ENCODE assay signal across 26 cellular contexts in the genomic region with DNA sequence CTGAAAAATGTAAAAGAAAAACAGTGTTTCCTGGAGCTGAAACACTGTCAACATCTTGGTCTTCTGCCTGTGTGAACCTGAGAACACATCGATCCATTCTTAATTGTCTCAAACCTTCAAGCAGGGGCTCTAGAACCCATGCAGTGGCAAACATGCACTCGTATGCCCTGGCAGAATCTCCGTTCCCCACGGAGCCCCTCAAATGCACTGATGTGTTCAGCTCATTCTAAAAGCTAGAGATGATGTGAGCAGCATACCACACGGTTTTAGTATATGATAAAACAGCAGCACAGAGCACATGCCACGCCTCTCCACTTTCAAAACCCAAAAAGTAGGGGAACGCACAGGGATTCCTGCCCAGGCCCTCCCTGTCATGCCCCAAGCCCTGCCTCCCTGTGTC. TPM values are rescaled to one million over a fixed set of nuclear protein-coding genes. Genes with fewer than 3 reads are reported as not detected.
DNase-seq lines count a peak whose midpoint lies in the region; ATAC-seq, FAIRE-seq and TF ChIP-seq lines count a peak whose summit lies in the region.
"Had no signal": no experiment of that assay in that cellular context is flagged by ENCODE, and none has a peak within 500 bp of the region (broad histone marks: within the 10 kb centered on the region; RNA-seq: fewer than 3 reads in every experiment).

No MANE protein-coding gene starts in this region.

- no peaks in the 10 kb centered on the region for H3K27me3 ChIP-seq in small intestine (ENCODE audit: control insufficient read depth in 2 of 2, insufficient read depth in 2 of 2, low read length in 2 of 2)
- H3K27me3 ChIP-seq: BE2C; BLaER1 treated with 17β-estradiol and CSF1 and Interleukin-3, amounts not matched to agents 10 nM and 100 nM had no signal

- H3K4me1 ChIP-seq in small intestine (ENCODE audit: control insufficient read depth in 2 of 2, insufficient read depth in 1 of 2, low read depth in 1 of 2, low read length in 1 of 2): no peaks in the 10 kb centered on the region
- H3K4me1 ChIP-seq: A549; BE2C; BLaER1 treated with 17β-estradiol and CSF1 and Interleukin-3, amounts not matched to agents 10 nM and 100 nM; HAP-1 had no signal

- H3K36me3 ChIP-seq in small intestine (ENCODE audit: control insufficient read depth in 2 of 2, insufficient read depth in 2 of 2, low read length in 2 of 2): peaks cover 0 to 2% of the 10 kb centered on the region in 2 donors
- H3K36me3 ChIP-seq: BE2C, HAP-1 had no signal

- no peaks in the 10 kb centered on the region for H3K36me3 Mint-ChIP-seq in natural killer cell
- no peaks in the 10 kb centered on the region for H3K36me3 Mint-ChIP-seq in natural killer cell treated with Interleukin-12 subunit alpha and Interleukin-12 subunit beta and Interleukin-15 and Interleukin-18, amount 100 ng/mL, for 72 hours
- H3K36me3 Mint-ChIP-seq in effector memory CD8-positive, alpha-beta T cell (ENCODE audit: insufficient read depth): peaks cover 16% of the 10 kb centered on the region
- peaks cover 17% of the 10 kb centered on the region for H3K36me3 Mint-ChIP-seq in stimulated activated effector memory CD8-positive, alpha-beta T cell treated with anti-CD3 and anti-CD28 coated beads, Interleukin-12 subunit alpha, Interleukin-12 subunit beta, amount 100 ng/mL, for 72 hours

- ATAC-seq in natural killer cell (no peak), HG02763 (IDR thresholded peaks at IDR 0.05; ENCODE audit: unreplicated experiment) (no peak)
- no peak for ATAC-seq in natural killer cell treated with Interleukin-12 subunit alpha and Interleukin-12 subunit beta and Interleukin-15 and Interleukin-18, amount 100 ng/mL, for 72 hours
- no peak for ATAC-seq in effector memory CD8-positive, alpha-beta T cell (replicated peaks)
- no peak for ATAC-seq in stimulated activated effector memory CD8-positive, alpha-beta T cell treated with anti-CD3 and anti-CD28 coated beads, Interleukin-12 subunit alpha, Interleukin-12 subunit beta, amount 100 ng/mL, for 72 hours
- ATAC-seq: A549, GM12878 had no signal

- H3K27me3 Mint-ChIP-seq in natural killer cell (ENCODE audit: low read depth in 2 of 2): no peaks in the 10 kb centered on the region
- no peaks in the 10 kb centered on the region for H3K27me3 Mint-ChIP-seq in natural killer cell treated with Interleukin-12 subunit alpha and Interleukin-12 subunit beta and Interleukin-15 and Interleukin-18, amount 100 ng/mL, for 72 hours
- H3K27me3 Mint-ChIP-seq in effector memory CD8-positive, alpha-beta T cell: no peaks in the 10 kb centered on the region
- H3K27me3 Mint-ChIP-seq: CD4-positive, alpha-beta T cell; CD8-positive, alpha-beta memory T cell had no signal

- no peak overlapping the region for H3K4me3 Mint-ChIP-seq in natural killer cell
- no peak overlapping the region for H3K4me3 Mint-ChIP-seq in natural killer cell treated with Interleukin-12 subunit alpha and Interleukin-12 subunit beta and Interleukin-15 and Interleukin-18, amount 100 ng/mL, for 72 hours
- no peak overlapping the region for H3K4me3 Mint-ChIP-seq in effector memory CD8-positive, alpha-beta T cell
- no peak overlapping the region for H3K4me3 Mint-ChIP-seq in stimulated activated effector memory CD8-positive, alpha-beta T cell treated with anti-CD3 and anti-CD28 coated beads, Interleukin-12 subunit alpha, Interleukin-12 subunit beta, amount 100 ng/mL, for 72 hours
- H3K4me3 Mint-ChIP-seq: CD14-positive monocyte; CD4-positive, alpha-beta T cell; CD8-positive, alpha-beta memory T cell; HFFc6 had no signal

- peaks cover 0 to 3% of the 10 kb centered on the region in 2 donors for H3K9me3 Mint-ChIP-seq in natural killer cell
- H3K9me3 Mint-ChIP-seq in natural killer cell treated with Interleukin-12 subunit alpha and Interleukin-12 subunit beta and Interleukin-15 and Interleukin-18, amount 100 ng/mL, for 72 hours: no peaks in the 10 kb centered on the region
- no peaks in the 10 kb centered on the region for H3K9me3 Mint-ChIP-seq in effector memory CD8-positive, alpha-beta T cell
- H3K9me3 Mint-ChIP-seq in stimulated activated effector memory CD8-positive, alpha-beta T cell treated with anti-CD3 and anti-CD28 coated beads, Interleukin-12 subunit alpha, Interleukin-12 subunit beta, amount 100 ng/mL, for 72 hours: peaks cover 6% of the 10 kb centered on the region
- H3K9me3 Mint-ChIP-seq: CD4-positive, alpha-beta T cell had no signal

- DNase-seq in natural killer cell (no peak), small intestine (no peak)
- no peak for DNase-seq in natural killer cell treated with Interleukin-12 subunit alpha and Interleukin-12 subunit beta and Interleukin-15 and Interleukin-18, amount 100 ng/mL, for 72 hours (ENCODE audit: low spot score)
- no peak for DNase-seq in effector memory CD8-positive, alpha-beta T cell
- DNase-seq in stimulated activated effector memory CD8-positive, alpha-beta T cell treated with anti-CD3 and anti-CD28 coated beads, Interleukin-12 subunit alpha, Interleukin-12 subunit beta, amount 100 ng/mL, for 72 hours (ENCODE audit: low spot score in 2 of 2): no peak
- DNase-seq: 8988T; ACHN; AML-193; BE2C; CD4-positive, alpha-beta T cell; CD8-positive, alpha-beta memory T cell; DMS 273 treated with DMSO at 0.1 percent for 48 hours; DMS79; EL; GDM1; GOT3; HFFc6 had no signal

- 86 to 88% (median 88%) methylated on average over 7 of the region's 7 CpGs for WGBS in small intestine, 3 donors

- H3K4me3 ChIP-seq in small intestine (ENCODE audit: low read depth in 1 of 2, low read length in 2 of 2): no peak overlapping the region
- H3K4me3 ChIP-seq: A549; BLaER1 treated with 17β-estradiol and CSF1 and Interleukin-3, amounts not matched to agents 10 nM and 100 nM; GM12878; HAP-1 had no signal

- intact Hi-C loops in natural killer cell (cut with micrococcal nuclease): no loop called here

- peak overlapping the region; percentile 6 to 78 for H3K27ac Mint-ChIP-seq in natural killer cell
- no peak overlapping the region for H3K27ac Mint-ChIP-seq in natural killer cell treated with Interleukin-12 subunit alpha and Interleukin-12 subunit beta and Interleukin-15 and Interleukin-18, amount 100 ng/mL, for 72 hours
- peak overlapping the region; percentile 11 to 55 for H3K27ac Mint-ChIP-seq in effector memory CD8-positive, alpha-beta T cell
- H3K27ac Mint-ChIP-seq in stimulated activated effector memory CD8-positive, alpha-beta T cell treated with anti-CD3 and anti-CD28 coated beads, Interleukin-12 subunit alpha, Interleukin-12 subunit beta, amount 100 ng/mL, for 72 hours: peak overlapping the region; percentile 69
- H3K27ac Mint-ChIP-seq: CD14-positive monocyte; CD4-positive, alpha-beta T cell; HFFc6 had no signal

- peaks cover 1% of the 10 kb centered on the region for H3K9me3 ChIP-seq in small intestine (ENCODE audit: control insufficient read depth, low read depth)
- H3K9me3 ChIP-seq: A549, BE2C, HAP-1 had no signal

- TF ChIP-seq CTCF in natural killer cell (IDR thresholded peaks at IDR 0.05): no peak

- FAIRE-seq in small intestine (lab: Jason Lieb, UNC): no peak
- FAIRE-seq: A549, D721Med, GM12878, GM18507, H54 had no signal

- H3K27ac ChIP-seq in small intestine (ENCODE audit: low read depth in 1 of 2, low read length in 1 of 2): no peak overlapping the region
- H3K27ac ChIP-seq: A549; BLaER1 treated with 17β-estradiol and CSF1 and Interleukin-3, amounts not matched to agents 10 nM and 100 nM had no signal

- H3K4me1 Mint-ChIP-seq in natural killer cell: peaks cover 8 to 28% of the 10 kb centered on the region in 2 donors
- H3K4me1 Mint-ChIP-seq in natural killer cell treated with Interleukin-12 subunit alpha and Interleukin-12 subunit beta and Interleukin-15 and Interleukin-18, amount 100 ng/mL, for 72 hours (ENCODE audit: low read depth in 2 of 2): peaks cover 6 to 12% of the 10 kb centered on the region in 2 donors
- H3K4me1 Mint-ChIP-seq in effector memory CD8-positive, alpha-beta T cell (ENCODE audit: low read depth in 2 of 2): peaks cover 14 to 20% of the 10 kb centered on the region in 2 donors
- peaks cover 17% of the 10 kb centered on the region for H3K4me1 Mint-ChIP-seq in stimulated activated effector memory CD8-positive, alpha-beta T cell treated with anti-CD3 and anti-CD28 coated beads, Interleukin-12 subunit alpha, Interleukin-12 subunit beta, amount 100 ng/mL, for 72 hours
- H3K4me1 Mint-ChIP-seq: CD14-positive monocyte had no signal

RNA-seq across cellular contexts. Expression of a gene that starts 44.9 kb away (rescaled TPM):
- total RNA-seq in natural killer cell: 100 to 1,000 TPM in 2 of 3 donors, 10 to 100 TPM in 1; 85.4 to 107 (median 104) TPM
- total RNA-seq in natural killer cell treated with Interleukin-12 subunit alpha and Interleukin-12 subunit beta and Interleukin-15 and Interleukin-18, amount 100 ng/mL, for 72 hours: 10 to 100 TPM; 13.8 to 25.6 TPM
- 10 to 100 TPM in 2 of 3 donors, 1 to 10 TPM in 1; 9.3 to 29.5 (median 16.2) TPM for polyA plus RNA-seq in small intestine

RNA-seq across cellular contexts. Expression of a gene that starts 45.2 kb away (rescaled TPM):
- not detected for total RNA-seq in natural killer cell
- not detected for total RNA-seq in natural killer cell treated with Interleukin-12 subunit alpha and Interleukin-12 subunit beta and Interleukin-15 and Interleukin-18, amount 100 ng/mL, for 72 hours
- polyA plus RNA-seq in small intestine: under 1 TPM in 2 of 3 donors, not detected in 1; 0.15 to 0.67 TPM
- total RNA-seq: GM12878, HFFc6 had no signal
- polyA plus RNA-seq: CD8-positive, alpha-beta memory T cell; GM12878 had no signal

Comparison
In these comparisons a context has a peak if more than half of its experiments do, and no peak if none do; other contexts are left out.
1. H3K27ac Mint-ChIP-seq: peak in natural killer cell (2 of 2), effector memory CD8-positive, alpha-beta T cell (2 of 2) and stimulated activated effector memory CD8-positive, alpha-beta T cell treated with anti-CD3 and anti-CD28 coated beads, Interleukin-12 subunit alpha, Interleukin-12 subunit beta, amount 100 ng/mL, for 72 hours (single experiment); none in natural killer cell treated with Interleukin-12 subunit alpha and Interleukin-12 subunit beta and Interleukin-15 and Interleukin-18, amount 100 ng/mL, for 72 hours (0 of 2).